ENCODE assay signal across 15 cellular contexts in the genomic region with DNA sequence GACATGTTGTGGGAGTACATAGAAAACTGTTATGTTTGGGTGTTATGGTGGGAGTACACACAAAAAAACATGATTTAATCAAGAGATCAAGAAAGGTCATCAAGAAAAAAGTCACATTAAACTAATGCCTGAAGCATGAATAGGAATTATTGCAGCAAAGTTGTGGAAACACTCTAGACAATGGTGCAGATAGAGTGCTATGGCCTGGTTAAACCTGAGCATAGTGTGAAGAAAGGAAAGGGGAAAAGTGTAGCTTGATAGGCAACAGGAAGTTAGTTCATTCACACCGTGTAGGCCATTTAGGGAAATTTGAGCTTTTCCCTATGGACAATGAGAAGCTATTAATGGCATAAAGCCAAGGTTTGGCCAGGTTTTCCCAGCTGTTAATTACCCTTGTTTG.
"Had no signal": no experiment of that assay in that cellular context is flagged by ENCODE, and none has a peak within 500 bp of the region (broad histone marks: within the 10 kb centered on the region; RNA-seq: fewer than 3 reads in every experiment).

No MANE protein-coding gene starts in this region.

- H3K36me3 ChIP-seq: transverse colon, vagina had no signal

- ATAC-seq: body of pancreas; stimulated activated naive B cell treated with anti-CD40 and anti-IgM and Interleukin-4, amounts not matched to agents 10 μg/mL and 1 μg/mL and 100 μg/mL, for 72 hours had no signal

- H3K4me1 ChIP-seq: body of pancreas, transverse colon, vagina had no signal

- H3K4me3 ChIP-seq: body of pancreas, transverse colon, vagina had no signal

- DNase-seq: activated CD4-positive, alpha-beta T cell treated with anti-CD3 and anti-CD28 coated beads, Interleukin-2, amount 10 ng/mL, durations not matched to agents 7 days and 5 days; activated CD8-positive, alpha-beta memory T cell treated with anti-CD3 and anti-CD28 coated beads, Interleukin-2, amount 50 U/mL, for 48 hours; activated gamma-delta T cell treated with Interleukin-2 at 50 U/mL for 16 hours; amniotic stem cell; body of pancreas; caudate nucleus; foreskin fibroblast; mesendoderm; nucleus accumbens; posterior cingulate gyrus; stimulated activated CD4-positive, alpha-beta T cell treated with anti-CD3 and anti-CD28 coated beads, Interleukin-4, amount 100 ng/mL, for 1 hour; stimulated activated naive B cell treated with anti-CD40 and anti-IgM and Interleukin-4, amounts not matched to agents 10 μg/mL and 1 μg/mL and 100 μg/mL, for 72 hours; substantia nigra; transverse colon had no signal

- H3K9me3 ChIP-seq: body of pancreas, transverse colon, vagina had no signal

- H3K27ac ChIP-seq: body of pancreas, transverse colon, vagina had no signal

- H3K27me3 ChIP-seq: body of pancreas, transverse colon, vagina had no signal
